ENCODE assay signal across 19 cellular contexts in genomic region chr13:40132249-40132648, GRCh38.
DNase-seq lines count a peak whose midpoint lies in the region; ATAC-seq and TF ChIP-seq lines count a peak whose summit lies in the region.
"Had no signal": no experiment of that assay in that cellular context is flagged by ENCODE, and none has a peak within 500 bp of the region (broad histone marks: within the 10 kb centered on the region; RNA-seq: fewer than 3 reads in every experiment).

No MANE protein-coding gene starts in this region.

- no peaks in the 10 kb centered on the region for H3K36me3 Mint-ChIP-seq in activated T-cell treated with anti-CD3 and anti-CD28 coated beads, Interleukin-2, amount 50 U/mL, for 4 hours (ENCODE audit: insufficient read depth)
- H3K36me3 Mint-ChIP-seq in activated CD4-positive, alpha-beta T cell treated with anti-CD3 and anti-CD28 coated beads, Interleukin-2, amount 10 ng/mL, durations not matched to agents 24 days and 14 days (ENCODE audit: low read depth) = peaks cover 24% of the 10 kb centered on the region
- H3K36me3 Mint-ChIP-seq in activated naive CD8-positive, alpha-beta T cell treated with anti-CD3 and anti-CD28 coated beads, Interleukin-2, amount 10 ng/mL, durations not matched to agents 7 days and 5 days = peaks cover 14% of the 10 kb centered on the region
- H3K36me3 Mint-ChIP-seq in H9 (ENCODE audit: insufficient read depth in 1 of 3, low read depth in 3 of 3) = peaks cover 0 to 7% (median 4%) of the 10 kb centered on the region in 3 experiments; a peak in 5 of 7 replicates
- H3K36me3 Mint-ChIP-seq: brain had no signal

- H3K27ac Mint-ChIP-seq in activated CD4-positive, alpha-beta T cell treated with anti-CD3 and anti-CD28 coated beads, Interleukin-2, amount 10 ng/mL, durations not matched to agents 24 days and 14 days = peak overlapping the region; percentile 78
- peak overlapping the region; percentile 37 for H3K27ac Mint-ChIP-seq in activated naive CD8-positive, alpha-beta T cell treated with anti-CD3 and anti-CD28 coated beads, Interleukin-2, amount 10 ng/mL, durations not matched to agents 7 days and 5 days
- H3K27ac Mint-ChIP-seq in H9 = no peak overlapping the region
- H3K27ac Mint-ChIP-seq: brain had no signal

- H3K4ac ChIP-seq in H9 (ENCODE audit: low read depth, low read length) = no peak overlapping the region

- intact Hi-C loops in activated CD4-positive, alpha-beta T cell treated with anti-CD3 and anti-CD28 coated beads, Interleukin-2, amount 10 ng/mL, durations not matched to agents 24 days and 14 days (cut with micrococcal nuclease) = loop anchor here (1.0 kb wide), 2 partner anchors 30 to 57 kb away; no protein-coding TSS in a partner anchor

- H2BK20ac ChIP-seq in H9 (ENCODE audit: low read depth, low read length, poor library complexity, severe bottlenecking) = no peak overlapping the region

- H4K20me1 ChIP-seq in H9 (ENCODE audit: control insufficient read depth, insufficient read depth, insufficient read length) = no peaks in the 10 kb centered on the region

- H3K9me3 Mint-ChIP-seq in activated T-cell treated with anti-CD3 and anti-CD28 coated beads, Interleukin-2, amount 50 U/mL, for 4 hours = peaks cover 3% of the 10 kb centered on the region
- peaks cover 23% of the 10 kb centered on the region for H3K9me3 Mint-ChIP-seq in activated CD4-positive, alpha-beta T cell treated with anti-CD3 and anti-CD28 coated beads, Interleukin-2, amount 10 ng/mL, durations not matched to agents 24 days and 14 days
- peaks cover 15% of the 10 kb centered on the region for H3K9me3 Mint-ChIP-seq in activated naive CD8-positive, alpha-beta T cell treated with anti-CD3 and anti-CD28 coated beads, Interleukin-2, amount 10 ng/mL, durations not matched to agents 7 days and 5 days
- H3K9me3 Mint-ChIP-seq in H9 = peaks cover 3 to 4% of the 10 kb centered on the region in 2 experiments; a peak in 4 of 5 replicates

- H3T11ph ChIP-seq in H9 (ENCODE audit: low read length) = no peak overlapping the region

- no peak for TF ChIP-seq CTCF in H9 (conservative IDR thresholded peaks at IDR 0.05)

- no peaks in the 10 kb centered on the region for H3K79me2 ChIP-seq in H9 (ENCODE audit: insufficient read depth, low read length)

- H2BK5ac ChIP-seq in H9 (ENCODE audit: insufficient read length, low read length) = no peak overlapping the region

- peak; percentile 63 to 80 for ATAC-seq in activated T-cell treated with anti-CD3 and anti-CD28 coated beads, Interleukin-2, amount 50 U/mL, for 4 hours
- ATAC-seq in activated naive CD8-positive, alpha-beta T cell treated with anti-CD3 and anti-CD28 coated beads, Interleukin-2, amount 10 ng/mL, durations not matched to agents 7 days and 5 days (ENCODE audit: low read depth) = peak; percentile 92
- ATAC-seq in GM21381 (IDR thresholded peaks at IDR 0.05; ENCODE audit: unreplicated experiment) = no peak
- ATAC-seq: GM12878 had no signal

- H3K27ac ChIP-seq in H9 (ENCODE audit: insufficient read length, low read depth, low read length) = no peak overlapping the region
- H3K27ac ChIP-seq: psoas muscle, suprapubic skin, WERI-Rb-1 had no signal

- no peak overlapping the region for H4K5ac ChIP-seq in H9 (ENCODE audit: insufficient read length, low read depth, low read length)

- H3K23me2 ChIP-seq in H9 (ENCODE audit: insufficient read length, low read depth, low read length, poor library complexity, severe bottlenecking) = no peaks in the 10 kb centered on the region

- no peak overlapping the region for H4K91ac ChIP-seq in H9 (ENCODE audit: insufficient read length, low read depth, low read length)

- no peaks in the 10 kb centered on the region for H3K79me1 ChIP-seq in H9 (ENCODE audit: insufficient read depth, low read depth, low read length, poor library complexity, severe bottlenecking)

- no peak overlapping the region for H3K4me3 Mint-ChIP-seq in activated T-cell treated with anti-CD3 and anti-CD28 coated beads, Interleukin-2, amount 50 U/mL, for 4 hours
- no peak overlapping the region for H3K4me3 Mint-ChIP-seq in activated CD4-positive, alpha-beta T cell treated with anti-CD3 and anti-CD28 coated beads, Interleukin-2, amount 10 ng/mL, durations not matched to agents 24 days and 14 days
- no peak overlapping the region for H3K4me3 Mint-ChIP-seq in activated naive CD8-positive, alpha-beta T cell treated with anti-CD3 and anti-CD28 coated beads, Interleukin-2, amount 10 ng/mL, durations not matched to agents 7 days and 5 days
- no peak overlapping the region for H3K4me3 Mint-ChIP-seq in H9
- H3K4me3 Mint-ChIP-seq: brain had no signal

- no peak overlapping the region for H2BK120ac ChIP-seq in H9 (ENCODE audit: low read depth, low read length, poor library complexity, severe bottlenecking)

- H3K9ac ChIP-seq in H9 (ENCODE audit: extremely low read depth, insufficient read length, low read length) = no peak overlapping the region

- H2BK12ac ChIP-seq in H9 (ENCODE audit: insufficient read length, low read depth, low read length) = no peak overlapping the region

- no peak overlapping the region for H2AK5ac ChIP-seq in H9 (ENCODE audit: insufficient read length, low read length)

- no peak overlapping the region for H4K8ac ChIP-seq in H9 (replicated peaks; ENCODE audit: insufficient read length, low read depth, low read length)

- no CpG with 5 or more reads among the region's 3 CpGs for WGBS in H9 (ENCODE audit: extremely low coverage, insufficient read length, low lambda C conversion rate)

- no peaks in the 10 kb centered on the region for H3K27me3 Mint-ChIP-seq in activated T-cell treated with anti-CD3 and anti-CD28 coated beads, Interleukin-2, amount 50 U/mL, for 4 hours (ENCODE audit: low read depth)
- no peaks in the 10 kb centered on the region for H3K27me3 Mint-ChIP-seq in activated CD4-positive, alpha-beta T cell treated with anti-CD3 and anti-CD28 coated beads, Interleukin-2, amount 10 ng/mL, durations not matched to agents 24 days and 14 days
- no peaks in the 10 kb centered on the region for H3K27me3 Mint-ChIP-seq in activated naive CD8-positive, alpha-beta T cell treated with anti-CD3 and anti-CD28 coated beads, Interleukin-2, amount 10 ng/mL, durations not matched to agents 7 days and 5 days
- H3K27me3 Mint-ChIP-seq in H9 (ENCODE audit: low read depth) = no peaks in the 10 kb centered on the region; the same call in 1 of the 2 replicates

- no peak overlapping the region for H3K14ac ChIP-seq in H9 (ENCODE audit: insufficient read depth, low read length)

- no peak overlapping the region for H3K4me2 ChIP-seq in H9 (ENCODE audit: insufficient read depth, insufficient read length, low read length)

- no peak overlapping the region for H2BK15ac ChIP-seq in H9 (ENCODE audit: low read depth, low read length)

- H3K18ac ChIP-seq in H9 (ENCODE audit: insufficient read length, low read depth, low read length) = no peak overlapping the region

- no peaks in the 10 kb centered on the region for H3K4me1 ChIP-seq in H9 (ENCODE audit: insufficient read depth, low read length)
- H3K4me1 ChIP-seq: psoas muscle, suprapubic skin had no signal

- POLR2A ChIA-PET in activated naive CD8-positive, alpha-beta T cell treated with anti-CD3 and anti-CD28 coated beads, Interleukin-2, amount 10 ng/mL, durations not matched to agents 7 days and 5 days (lab: Charles Lee) = no interaction called here

- no peaks in the 10 kb centered on the region for H3K27me3 ChIP-seq in H9 (ENCODE audit: insufficient read depth, low read length)
- H3K27me3 ChIP-seq: suprapubic skin had no signal

- H3K4me1 Mint-ChIP-seq in activated T-cell treated with anti-CD3 and anti-CD28 coated beads, Interleukin-2, amount 50 U/mL, for 4 hours (ENCODE audit: low read depth) = peaks cover 29% of the 10 kb centered on the region
- H3K4me1 Mint-ChIP-seq in activated CD4-positive, alpha-beta T cell treated with anti-CD3 and anti-CD28 coated beads, Interleukin-2, amount 10 ng/mL, durations not matched to agents 24 days and 14 days = peaks cover 43% of the 10 kb centered on the region
- peaks cover 29% of the 10 kb centered on the region for H3K4me1 Mint-ChIP-seq in activated naive CD8-positive, alpha-beta T cell treated with anti-CD3 and anti-CD28 coated beads, Interleukin-2, amount 10 ng/mL, durations not matched to agents 7 days and 5 days
- H3K4me1 Mint-ChIP-seq in H9 = peaks cover 5% of the 10 kb centered on the region in 2 experiments; a peak in 3 of 4 replicates
- H3K4me1 Mint-ChIP-seq: brain had no signal

- H2AFZ ChIP-seq in H9 (ENCODE audit: low read length) = no peak overlapping the region

- no peaks in the 10 kb centered on the region for H3K9me3 ChIP-seq in H9 (ENCODE audit: control insufficient read depth, low read depth, low read length)
- H3K9me3 ChIP-seq: psoas muscle, suprapubic skin had no signal

- H3K56ac ChIP-seq in H9 (ENCODE audit: insufficient read length, low read depth, low read length) = no peak overlapping the region

- peak; percentile 18 for DNase-seq in activated T-cell treated with anti-CD3 and anti-CD28 coated beads, Interleukin-2, amount 50 U/mL, for 4 hours
- DNase-seq in activated T-cell treated with anti-CD3 and anti-CD28 coated beads for 4 hours = no peak
- DNase-seq in activated CD4-positive, alpha-beta T cell treated with anti-CD3 and anti-CD28 coated beads, Interleukin-2, amount 10 ng/mL, durations not matched to agents 24 days and 14 days = peak; percentile 85
- DNase-seq in activated naive CD8-positive, alpha-beta T cell treated with anti-CD3 and anti-CD28 coated beads, Interleukin-2, amount 10 ng/mL, durations not matched to agents 7 days and 5 days = no peak
- peak; percentile 23 for DNase-seq in stimulated activated CD4-positive, alpha-beta T cell treated with anti-CD3 and anti-CD28 coated beads, Interleukin-4, amount 100 ng/mL, for 24 hours
- DNase-seq in cerebellar nuclear complex (lab: John Stamatoyannopoulos, UW) = no peak
- no peak for DNase-seq in H9
- DNase-seq: COR-L47, DND-41, KG1, MV-4-11, NCI-H2171, NCI-H524 treated with DMSO at 0.1 percent for 48 hours, psoas muscle, WERI-Rb-1 had no signal

- no peak overlapping the region for H3K23ac ChIP-seq in H9 (ENCODE audit: insufficient read length, low read depth, low read length)

Comparison
In these comparisons a context has a peak if more than half of its experiments do, and no peak if none do; other contexts are left out.
1. DNase-seq: peak in activated T-cell treated with anti-CD3 and anti-CD28 coated beads, Interleukin-2, amount 50 U/mL, for 4 hours (single experiment), activated CD4-positive, alpha-beta T cell treated with anti-CD3 and anti-CD28 coated beads, Interleukin-2, amount 10 ng/mL, durations not matched to agents 24 days and 14 days (single experiment) and stimulated activated CD4-positive, alpha-beta T cell treated with anti-CD3 and anti-CD28 coated beads, Interleukin-4, amount 100 ng/mL, for 24 hours (single experiment); none in activated T-cell treated with anti-CD3 and anti-CD28 coated beads for 4 hours (single experiment), activated naive CD8-positive, alpha-beta T cell treated with anti-CD3 and anti-CD28 coated beads, Interleukin-2, amount 10 ng/mL, durations not matched to agents 7 days and 5 days (single experiment), cerebellar nuclear complex (0 of 2) and H9 (single experiment).
2. H3K27ac Mint-ChIP-seq: peak in activated CD4-positive, alpha-beta T cell treated with anti-CD3 and anti-CD28 coated beads, Interleukin-2, amount 10 ng/mL, durations not matched to agents 24 days and 14 days (single experiment) and activated naive CD8-positive, alpha-beta T cell treated with anti-CD3 and anti-CD28 coated beads, Interleukin-2, amount 10 ng/mL, durations not matched to agents 7 days and 5 days (single experiment); none in H9 (0 of 3).